15 cellular contexts compared by ENCODE assay signal in genomic region chr7:50649259-50649885, GRCh38.
DNase-seq lines count a peak whose midpoint lies in the region; ATAC-seq and TF ChIP-seq lines count a peak whose summit lies in the region.
"Had no signal": no experiment of that assay in that cellular context is flagged by ENCODE, and none has a peak within 500 bp of the region (broad histone marks: within the 10 kb centered on the region; RNA-seq: fewer than 3 reads in every experiment).

No MANE protein-coding gene starts in this region.

- no peak for ATAC-seq in WTC11

- H3K27me3 Mint-ChIP-seq in Calu3 (ENCODE audit: unreplicated experiment) (no peaks in the 10 kb centered on the region), WTC11 (ENCODE audit: low read depth) (no peaks in the 10 kb centered on the region), endodermal cell (ENCODE audit: insufficient read depth) (no peaks in the 10 kb centered on the region), osteocyte (ENCODE audit: unreplicated experiment) (no peaks in the 10 kb centered on the region)

- POLR2A ChIA-PET in WTC11 (lab: Charles Lee) = no interaction called here

- TF ChIP-seq CTCF in Calu3 (IDR thresholded peaks at IDR 0.05; ENCODE audit: unreplicated experiment) = no peak
- no peak for TF ChIP-seq CTCF in WTC11 (IDR thresholded peaks at IDR 0.05)
- no peak for TF ChIP-seq CTCF in endodermal cell (conservative IDR thresholded peaks at IDR 0.05)
- TF ChIP-seq CTCF in osteocyte (IDR thresholded peaks at IDR 0.05) = no peak

- BruUV-seq in Calu3 (replicated peaks; lab: Mats Ljungman, UMichigan) = no TSS peak

- H3K4me3 ChIP-seq in endodermal cell (ENCODE audit: low read length) = no peak overlapping the region

- H3K27me3 ChIP-seq in endodermal cell (ENCODE audit: control insufficient read depth, insufficient read depth, low read length, poor library complexity, severe bottlenecking) = no peaks in the 10 kb centered on the region

- 95% methylated on average over 5 to 7 of the region's 7 CpGs for WGBS in endodermal cell (ENCODE audit: insufficient coverage in 1 of 2, insufficient read length in 1 of 2), 2 experiments

- DNase-seq in Calu3 (no peak), WTC11 (ENCODE audit: low spot score) (no peak), endodermal cell (no peak), osteocyte (ENCODE audit: extremely low spot score, unreplicated experiment) (peak; percentile 73), GF-D8 (lab: John Stamatoyannopoulos, UW) (no peak), NCI-H2029 treated with DMSO at 0.1 percent for 48 hours (lab: John Stamatoyannopoulos, UW) (no peak), 8988T (no peak), NCI-H146 treated with DMSO at 0.1 percent for 48 hours (lab: John Stamatoyannopoulos, UW; ENCODE audit: unreplicated experiment) (no peak)
- DNase-seq: COR-L47, DMS153, NCI-H1048, NCI-H1436 treated with DMSO at 0.1 percent for 48 hours, NCI-H2081 treated with DMSO at 0.1 percent for 48 hours, NCI-H524 had no signal

- intact Hi-C loops in Calu3 (cut with micrococcal nuclease; ENCODE audit: unreplicated experiment) = no loop called here

- H3K4me1 ChIP-seq in endodermal cell (ENCODE audit: control insufficient read depth, insufficient read depth, low read length) = no peaks in the 10 kb centered on the region

- H3K36me3 Mint-ChIP-seq in Calu3 (ENCODE audit: insufficient read depth, unreplicated experiment) (peaks cover 14% of the 10 kb centered on the region), WTC11 (peaks cover 14% of the 10 kb centered on the region), endodermal cell (ENCODE audit: low read depth) (peaks cover 24% of the 10 kb centered on the region), osteocyte (ENCODE audit: unreplicated experiment) (peaks cover 26% of the 10 kb centered on the region)

- no peak overlapping the region for H3K27ac ChIP-seq in endodermal cell (ENCODE audit: low read depth, low read length)
- H3K27ac ChIP-seq: C4-2B had no signal

- H3K4me1 Mint-ChIP-seq in Calu3 (ENCODE audit: low read depth, unreplicated experiment) (peaks cover 8% of the 10 kb centered on the region), WTC11 (0 out of 2 replicates have a peak, but pooled peaks cover 4% of the 10 kb centered on the region), endodermal cell (no peaks in the 10 kb centered on the region), osteocyte (ENCODE audit: unreplicated experiment) (peaks cover 20% of the 10 kb centered on the region)

- peaks cover 53% of the 10 kb centered on the region for H3K36me3 ChIP-seq in endodermal cell (ENCODE audit: control insufficient read depth, insufficient read depth, low read length)

- CTCF ChIA-PET in Calu3 (lab: Charles Lee) (no interaction called here), WTC11 (lab: Charles Lee) (interaction anchor here (1.3 to 1.7 kb wide), 2 partner anchors 17 to 351 kb away, joined by 3 to 4 read pairs; no protein-coding TSS in a partner anchor)

- H3K4me3 Mint-ChIP-seq in Calu3 (ENCODE audit: low read depth, unreplicated experiment) = no peak overlapping the region
- no peak overlapping the region for H3K4me3 Mint-ChIP-seq in WTC11
- H3K4me3 Mint-ChIP-seq in endodermal cell = no peak overlapping the region
- H3K4me3 Mint-ChIP-seq in osteocyte (ENCODE audit: unreplicated experiment) = no peak overlapping the region

- H3K27ac Mint-ChIP-seq in Calu3 (ENCODE audit: unreplicated experiment) (peak overlapping the region; percentile 17), WTC11 (peak overlapping the region; percentile 26; the same call in 1 of the 2 replicates), endodermal cell (peak overlapping the region; percentile 41), osteocyte (ENCODE audit: unreplicated experiment) (no peak overlapping the region)

- H3K9me3 Mint-ChIP-seq in Calu3 (ENCODE audit: low read depth, unreplicated experiment) (no peaks in the 10 kb centered on the region), WTC11 (no peaks in the 10 kb centered on the region), endodermal cell (no peaks in the 10 kb centered on the region), osteocyte (ENCODE audit: unreplicated experiment) (no peaks in the 10 kb centered on the region)

- H3K9ac ChIP-seq in endodermal cell (ENCODE audit: extremely low read depth, low read length, poor library complexity, severe bottlenecking) = no peak overlapping the region

- no peaks in the 10 kb centered on the region for H3K9me3 ChIP-seq in endodermal cell (ENCODE audit: control insufficient read depth, low read length)

TF ChIP-seq in WTC11, 78 proteins besides CTCF, POLR2A, EP300 and RAD21 (continues in another document):
- TF ChIP-seq ZNF532 (CRISPR knock-in tag; IDR thresholded peaks at IDR 0.05; ENCODE audit: borderline replicate concordance) (no peak), ESRRA (CRISPR knock-in tag; IDR thresholded peaks at IDR 0.05; ENCODE audit: borderline replicate concordance) (no peak), PRRX2 (CRISPR knock-in tag; IDR thresholded peaks at IDR 0.05) (no peak), CREM (CRISPR knock-in tag; IDR thresholded peaks at IDR 0.05) (no peak), KAT7 (CRISPR knock-in tag; IDR thresholded peaks at IDR 0.05; ENCODE audit: borderline replicate concordance) (no peak), ATF1 (CRISPR knock-in tag; IDR thresholded peaks at IDR 0.05) (no peak), ZBTB21 (CRISPR knock-in tag; IDR thresholded peaks at IDR 0.05; ENCODE audit: borderline replicate concordance) (no peak), NR1H2 (CRISPR knock-in tag; IDR thresholded peaks at IDR 0.05) (no peak), E2F5 (CRISPR knock-in tag; IDR thresholded peaks at IDR 0.05) (no peak), JUN (CRISPR knock-in tag; IDR thresholded peaks at IDR 0.05) (no peak), ARID4B (CRISPR knock-in tag; IDR thresholded peaks at IDR 0.05; ENCODE audit: borderline replicate concordance) (no peak)
